Comparison of ENCODE assay signal across 25 cellular contexts in the genomic region with DNA sequence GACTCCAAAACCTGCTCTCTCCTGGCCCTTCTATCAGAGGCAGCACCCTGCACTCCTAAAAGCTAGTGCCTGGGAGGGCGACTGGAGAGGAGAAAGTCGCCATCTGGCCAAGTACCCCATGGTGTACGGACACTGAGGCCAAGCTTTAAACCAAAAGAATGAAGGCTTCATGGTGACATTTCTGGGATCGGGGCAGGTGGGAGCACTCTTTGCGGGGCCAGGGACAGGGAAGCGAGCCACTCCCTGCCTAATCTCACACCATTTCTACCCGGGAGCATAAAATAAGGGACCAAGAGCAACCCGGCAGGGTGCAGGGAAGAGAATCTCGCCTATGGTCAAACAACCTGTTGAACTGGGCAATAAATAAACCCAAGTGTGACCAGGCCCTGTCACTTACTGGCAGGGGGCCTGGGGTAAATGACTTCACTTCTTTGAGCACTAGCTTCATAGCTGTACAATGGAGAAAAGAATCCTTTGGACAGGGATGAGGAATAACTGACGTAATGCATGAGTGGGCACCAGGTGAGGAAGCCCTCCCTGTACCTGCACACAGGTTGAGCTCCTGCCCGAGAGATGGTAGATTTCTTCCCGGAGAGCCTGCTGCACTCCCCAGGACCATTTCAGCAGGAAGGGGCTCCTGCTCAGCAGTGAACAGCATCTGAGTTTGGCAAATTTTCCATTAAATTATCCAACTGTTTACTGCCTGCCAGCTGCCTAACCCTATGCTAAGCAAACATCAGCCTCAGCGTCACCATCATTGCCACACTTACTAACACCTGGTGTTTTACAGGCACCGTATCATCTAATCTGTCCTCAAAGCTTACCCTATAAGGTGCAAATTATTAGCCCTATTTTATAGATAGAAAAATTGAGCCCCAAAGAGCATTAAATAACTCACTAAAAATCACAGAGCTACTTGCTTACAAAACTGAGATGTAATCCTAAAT. TPM values are rescaled to one million over a fixed set of nuclear protein-coding genes. Genes with fewer than 3 reads are reported as not detected.
DNase-seq lines count a peak whose midpoint lies in the region; ATAC-seq and TF ChIP-seq lines count a peak whose summit lies in the region.
"Had no signal": no experiment of that assay in that cellular context is flagged by ENCODE, and none has a peak within 500 bp of the region (broad histone marks: within the 10 kb centered on the region; RNA-seq: fewer than 3 reads in every experiment).

No MANE protein-coding gene starts in this region.

- H3K4me1 ChIP-seq in liver (ENCODE audit: control insufficient read depth in 4 of 4, insufficient read depth in 4 of 4, low read length in 3 of 4) (peaks cover 2 to 63% (median 18%) of the 10 kb centered on the region in 4 donors), thyroid gland (peaks cover 31 to 37% of the 10 kb centered on the region in 2 donors)

- H3K4me3 ChIP-seq in liver (ENCODE audit: low read depth in 1 of 3, low read length in 3 of 3) (peak overlapping the region; percentile 60 to 90 (median 61)), thyroid gland (replicated peaks in 1 of 3) (no peak overlapping the region)
- H3K4me3 ChIP-seq: suprapubic skin had no signal

- intact Hi-C loops in thyroid gland (cut with DNase I): no loop called here

- H3K27me3 ChIP-seq in liver (ENCODE audit: control insufficient read depth in 4 of 4, insufficient read depth in 4 of 4, low read length in 3 of 4): no peaks in the 10 kb centered on the region
- no peaks in the 10 kb centered on the region for H3K27me3 ChIP-seq in thyroid gland
- H3K27me3 ChIP-seq: suprapubic skin had no signal

- no peak for TF ChIP-seq CTCF in liver (IDR thresholded peaks at IDR 0.05; ENCODE audit: low read depth, low read length, missing input control)
- no peak for TF ChIP-seq CTCF in thyroid gland (IDR thresholded peaks at IDR 0.05)

- no peak for TF ChIP-seq POLR2A in thyroid gland (IDR thresholded peaks at IDR 0.05)

- H3K36me3 ChIP-seq in liver (ENCODE audit: control insufficient read depth in 4 of 4, insufficient read depth in 3 of 4, low read depth in 1 of 4, low read length in 3 of 4) (peaks cover 7 to 33% (median 19%) of the 10 kb centered on the region in 4 donors), thyroid gland (no peaks in the 10 kb centered on the region)
- H3K36me3 ChIP-seq: suprapubic skin had no signal

- peak; percentile 47 for DNase-seq in DMS 273 (lab: John Stamatoyannopoulos, UW; ENCODE audit: unreplicated experiment)
- no peak for DNase-seq in DMS 273 treated with DMSO at 0.1 percent for 48 hours (lab: John Stamatoyannopoulos, UW)
- DNase-seq in NCI-H69 (lab: John Stamatoyannopoulos, UW): peak; percentile 68
- DNase-seq in thyroid gland: peak; percentile 16 to 21
- DNase-seq in activated CD4-positive, CD25-positive, alpha-beta regulatory T cell (lab: John Stamatoyannopoulos, UW): no peak
- DNase-seq: activated CD4-positive, alpha-beta T cell treated with anti-CD3 and anti-CD28 coated beads for 48 hours; activated CD8-positive, alpha-beta memory T cell treated with anti-CD3 and anti-CD28 coated beads, Interleukin-2, amount 50 U/mL, for 48 hours; activated naive CD4-positive, alpha-beta T cell treated with anti-CD3 and anti-CD28 coated beads for 36 hours; DMS79; foreskin melanocyte; HCEC 1CT; left cardiac atrium; NCI-H1930; NK-92 treated with Interleukin-12 subunit alpha and Interleukin-12 subunit beta, amount 100 ng/mL, for 24 hours; RPMI8226; stimulated activated CD4-positive, alpha-beta T cell treated with anti-CD3 and anti-CD28 coated beads, Interleukin-4, amount 100 ng/mL, for 24 hours had no signal

- WGBS in liver: 31% methylated on average over 14 of the region's 14 CpGs
- WGBS in thyroid gland, 2 donors: 77% methylated on average over 14 of the region's 14 CpGs

- TF ChIP-seq RAD21 in liver (IDR thresholded peaks at IDR 0.05): no peak

- peak overlapping the region; percentile 95 to 96 for H3K9ac ChIP-seq in liver (ENCODE audit: low read depth in 1 of 2, low read length in 2 of 2)

- H3K27ac ChIP-seq in liver (ENCODE audit: low read depth in 1 of 2, low read length in 2 of 2) (peak overlapping the region; percentile 91 to 98), thyroid gland (peak overlapping the region in 1 of 3 donors; percentile 83)
- H3K27ac ChIP-seq: 22Rv1, suprapubic skin had no signal

- ATAC-seq in HG03565 (IDR thresholded peaks at IDR 0.05; ENCODE audit: unreplicated experiment): no peak
- no peak for ATAC-seq in HG03135 (IDR thresholded peaks at IDR 0.05; ENCODE audit: unreplicated experiment)
- ATAC-seq: left cardiac atrium had no signal

- H3K9me3 ChIP-seq in liver (ENCODE audit: control insufficient read depth in 4 of 4, low read length in 3 of 4) (no peaks in the 10 kb centered on the region), thyroid gland (no peaks in the 10 kb centered on the region)
- H3K9me3 ChIP-seq: suprapubic skin had no signal

TF ChIP-seq in liver, 16 proteins besides CTCF, POLR2A, EP300 and RAD21:
- TF ChIP-seq FOXA2 (IDR thresholded peaks at IDR 0.05) (no peak), EGR1 (IDR thresholded peaks at IDR 0.05; ENCODE audit: low read depth in 2 of 2) (peak in 1 of 2 donors; percentile 16), SP1 (IDR thresholded peaks at IDR 0.05) (no peak), NR2F2 (IDR thresholded peaks at IDR 0.05) (no peak), REST (IDR thresholded peaks at IDR 0.05) (no peak), MAX (IDR thresholded peaks at IDR 0.05) (no peak), TAF1 (conservative IDR thresholded peaks at IDR 0.05) (peak; percentile 23), GABPA (IDR thresholded peaks at IDR 0.05 in 1 of 2, conservative IDR thresholded peaks at IDR 0.05 in 1 of 2) (no peak), YY1 (IDR thresholded peaks at IDR 0.05) (peak; percentile 42), RXRA (IDR thresholded peaks at IDR 0.05) (no peak), HNF4A (conservative IDR thresholded peaks at IDR 0.05) (no peak), HNF4G (IDR thresholded peaks at IDR 0.05) (no peak), FOXA1 (IDR thresholded peaks at IDR 0.05) (no peak), JUND (IDR thresholded peaks at IDR 0.05) (peak in 1 of 2 donors; percentile 6)

RNA-seq across cellular contexts. Expression of gene SERPINA1, which starts 2.0 kb away (rescaled TPM):
- total RNA-seq in liver (over 10,000 TPM; 10,220 to 22,719 TPM), thyroid gland (10 to 100 TPM; 10.5 to 25.4 (median 18.9) TPM)
- over 10,000 TPM; 28,447 to 47,972 TPM for polyA plus RNA-seq in liver
- total RNA-seq: osteocyte had no signal

RNA-seq across cellular contexts. Expression of gene SERPINA2, which starts 19.9 kb away (rescaled TPM):
- total RNA-seq in liver (not detected), thyroid gland (not detected)
- not detected for polyA plus RNA-seq in liver
- total RNA-seq: activated naive CD4-positive, alpha-beta T cell treated with anti-CD3 and anti-CD28 coated beads for 36 hours; astrocyte; B cell; left cardiac atrium; mucosa of gallbladder; osteocyte; suprapubic skin had no signal

Comparison
In these comparisons a context has a peak if more than half of its experiments do, and no peak if none do; other contexts are left out.
1. DNase-seq: peak in DMS 273 (single experiment), NCI-H69 (single experiment) and thyroid gland (2 of 2); none in DMS 273 treated with DMSO at 0.1 percent for 48 hours (single experiment) and activated CD4-positive, CD25-positive, alpha-beta regulatory T cell (0 of 4).
2. H3K4me3 ChIP-seq: peak in liver (3 of 3); none in thyroid gland (0 of 3).
3. RNA of gene SERPINA1, which starts 2.0 kb away (total RNA-seq): 10,220 to 22,719 TPM in liver; 10.5 to 25.4 TPM in thyroid gland; every median in the first group is over 100 times any median in the second.